In the genomic region with DNA sequence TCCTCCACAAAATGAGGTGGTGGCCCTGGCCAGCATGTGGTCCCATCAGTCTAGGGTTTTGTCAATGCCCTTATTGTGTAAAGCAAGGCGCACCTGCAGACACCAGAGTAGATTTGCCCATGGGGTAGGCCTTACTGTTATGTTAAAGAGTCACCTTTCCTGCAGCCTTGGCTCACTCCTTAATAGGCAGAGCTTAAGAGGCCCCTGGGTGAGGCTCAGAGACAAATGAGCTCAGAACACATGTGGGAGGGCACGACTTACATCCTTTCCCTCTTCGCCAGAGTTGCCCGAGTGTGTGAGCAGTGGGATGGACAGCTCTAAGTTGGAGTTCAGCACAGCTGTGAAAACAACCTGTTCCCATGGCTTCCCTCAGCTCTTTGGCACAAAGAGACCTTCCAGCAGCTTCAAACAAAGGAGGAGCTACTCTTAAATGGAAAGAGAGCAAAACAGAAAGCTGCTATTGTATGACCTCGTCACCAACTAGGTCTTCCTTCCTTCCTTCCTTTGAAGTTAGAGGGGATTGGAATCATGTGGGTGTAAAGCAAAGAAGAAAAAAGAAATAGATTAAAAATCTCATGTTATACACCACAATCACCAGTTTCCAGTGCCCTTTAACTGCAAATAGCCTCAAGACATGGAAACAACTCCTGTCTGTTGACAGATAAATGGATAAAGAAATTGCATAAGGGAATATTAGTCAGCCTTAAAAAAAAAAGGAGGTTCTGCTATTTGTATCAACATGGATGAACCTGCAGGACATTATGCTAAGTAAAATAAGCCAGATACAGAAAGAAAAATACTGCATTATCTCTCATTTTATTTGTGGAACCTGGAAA, we compare ENCODE assay signal across 8 cellular contexts. TPM values are rescaled to one million over a fixed set of nuclear protein-coding genes. Genes with fewer than 3 reads are reported as not detected.
A peak's percentile ranks its signal among the peaks of the same experiment; 100 is the strongest.
DNase-seq lines count a peak whose midpoint lies in the region; ATAC-seq and TF ChIP-seq lines count a peak whose summit lies in the region.

No MANE protein-coding gene starts in this region.

- ATAC-seq in natural killer cell treated with Interleukin-12 subunit alpha and Interleukin-12 subunit beta and Interleukin-15 and Interleukin-18, amount 100 ng/mL, for 72 hours, result no peak
- no peak for ATAC-seq in GM19452 (IDR thresholded peaks at IDR 0.05; ENCODE audit: unreplicated experiment)

- no peak for TF ChIP-seq EP300 in ovary (IDR thresholded peaks at IDR 0.05)

- no peaks in the 10 kb centered on the region for H3K9me3 Mint-ChIP-seq in natural killer cell treated with Interleukin-12 subunit alpha and Interleukin-12 subunit beta and Interleukin-15 and Interleukin-18, amount 100 ng/mL, for 72 hours

- H3K36me3 Mint-ChIP-seq in natural killer cell treated with Interleukin-12 subunit alpha and Interleukin-12 subunit beta and Interleukin-15 and Interleukin-18, amount 100 ng/mL, for 72 hours, result no peaks in the 10 kb centered on the region

- intact Hi-C loops in ovary (cut with DNase I), result no loop called here

- no peak for TF ChIP-seq CTCF in ovary (IDR thresholded peaks at IDR 0.05)

- H3K27ac Mint-ChIP-seq in natural killer cell treated with Interleukin-12 subunit alpha and Interleukin-12 subunit beta and Interleukin-15 and Interleukin-18, amount 100 ng/mL, for 72 hours, result peak overlapping the region; percentile 50 to 78

- peak; percentile 77 for DNase-seq in ELF-1 (ENCODE audit: low read depth, low spot score)
- peak; percentile 41 to 54 for DNase-seq in SHP77 (lab: John Stamatoyannopoulos, UW)
- DNase-seq in effector memory CD4-positive, alpha-beta T cell, result no peak
- no peak for DNase-seq in natural killer cell treated with Interleukin-12 subunit alpha and Interleukin-12 subunit beta and Interleukin-15 and Interleukin-18, amount 100 ng/mL, for 72 hours (ENCODE audit: low spot score)
- DNase-seq in NCI-H526 (lab: John Stamatoyannopoulos, UW), result no peak
- no peak for DNase-seq in NCI-H1436 (lab: John Stamatoyannopoulos, UW)
- no peak for DNase-seq in ovary

- no peaks in the 10 kb centered on the region for H3K9me3 ChIP-seq in effector memory CD4-positive, alpha-beta T cell (ENCODE audit: control insufficient read depth, low read length)
- no peaks in the 10 kb centered on the region for H3K9me3 ChIP-seq in ovary

- peak overlapping the region; percentile 36 for H3K4me3 Mint-ChIP-seq in natural killer cell treated with Interleukin-12 subunit alpha and Interleukin-12 subunit beta and Interleukin-15 and Interleukin-18, amount 100 ng/mL, for 72 hours

- H3K36me3 ChIP-seq in effector memory CD4-positive, alpha-beta T cell (ENCODE audit: control insufficient read depth, insufficient read depth, low read length), result no peaks in the 10 kb centered on the region
- H3K36me3 ChIP-seq in ovary, result no peaks in the 10 kb centered on the region

- peaks cover 0 to 5% of the 10 kb centered on the region in 2 donors for H3K27me3 Mint-ChIP-seq in natural killer cell treated with Interleukin-12 subunit alpha and Interleukin-12 subunit beta and Interleukin-15 and Interleukin-18, amount 100 ng/mL, for 72 hours

- H3K27ac ChIP-seq in effector memory CD4-positive, alpha-beta T cell (ENCODE audit: insufficient read depth, low read length, poor library complexity, severe bottlenecking), result peak overlapping the region; percentile 49
- H3K27ac ChIP-seq in ovary, result no peak overlapping the region

- H3K4me1 Mint-ChIP-seq in natural killer cell treated with Interleukin-12 subunit alpha and Interleukin-12 subunit beta and Interleukin-15 and Interleukin-18, amount 100 ng/mL, for 72 hours (ENCODE audit: low read depth in 2 of 2), result peaks cover 27 to 41% of the 10 kb centered on the region in 2 donors

- 31 to 38% (median 38%) methylated on average over 5 of the region's 5 CpGs for WGBS in ovary, 3 donors

- H3K4me3 ChIP-seq in effector memory CD4-positive, alpha-beta T cell (ENCODE audit: insufficient read depth, low read depth, low read length, poor library complexity, severe bottlenecking), result peak overlapping the region; percentile 16
- H3K4me3 ChIP-seq in ovary, result no peak overlapping the region

- H3K4me1 ChIP-seq in effector memory CD4-positive, alpha-beta T cell (ENCODE audit: control insufficient read depth, insufficient read depth, low read length, poor library complexity, severe bottlenecking), result peaks cover 35% of the 10 kb centered on the region
- no peaks in the 10 kb centered on the region for H3K4me1 ChIP-seq in ovary (ENCODE audit: insufficient read depth)

- no peak for TF ChIP-seq POLR2A in ovary (IDR thresholded peaks at IDR 0.05)

- H3K27me3 ChIP-seq in effector memory CD4-positive, alpha-beta T cell (replicated peaks; ENCODE audit: control insufficient read depth, insufficient read depth, low read length, poor library complexity, severe bottlenecking), result no peaks in the 10 kb centered on the region
- H3K27me3 ChIP-seq in ovary, result no peaks in the 10 kb centered on the region

RNA-seq across cellular contexts. Expression of a gene that starts 11.9 kb away (rescaled TPM):
- 10 to 100 TPM; 98.8 to 99.9 TPM for total RNA-seq in natural killer cell treated with Interleukin-12 subunit alpha and Interleukin-12 subunit beta and Interleukin-15 and Interleukin-18, amount 100 ng/mL, for 72 hours
- 10 to 100 TPM; 39.6 to 70.7 (median 47.1) TPM for total RNA-seq in ovary
- 10 to 100 TPM; 27.2 to 70.4 TPM for polyA plus RNA-seq in ovary

Comparison
In these comparisons a context has a peak if more than half of its experiments do, and no peak if none do; other contexts are left out.
1. DNase-seq: peak in ELF-1 (single experiment) and SHP77 (2 of 2); none in effector memory CD4-positive, alpha-beta T cell (0 of 3), natural killer cell treated with Interleukin-12 subunit alpha and Interleukin-12 subunit beta and Interleukin-15 and Interleukin-18, amount 100 ng/mL, for 72 hours (single experiment), NCI-H526 (0 of 2), NCI-H1436 (single experiment) and ovary (0 of 5).